10 cellular contexts compared by ENCODE assay signal in the genomic region with DNA sequence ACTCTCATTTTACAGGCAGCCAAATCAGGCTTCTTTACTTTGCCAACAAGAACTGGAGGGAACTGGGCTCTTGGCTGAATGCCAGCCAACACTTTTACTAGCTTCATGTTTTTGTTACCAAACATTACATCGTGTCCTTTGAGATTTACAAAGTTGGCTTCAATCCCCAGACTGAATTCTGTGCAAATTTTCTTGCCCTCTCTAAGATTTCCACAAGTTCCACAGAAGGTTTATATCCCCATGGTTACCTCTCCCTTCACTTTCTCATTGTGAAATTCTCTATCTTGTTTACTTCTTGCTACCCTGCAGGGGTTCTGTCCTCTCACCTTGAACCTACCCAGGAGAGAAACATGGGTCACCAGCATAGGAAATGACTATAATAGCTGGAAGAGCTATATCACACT. TPM values are rescaled to one million over a fixed set of nuclear protein-coding genes. Genes with fewer than 3 reads are reported as not detected.
DNase-seq lines count a peak whose midpoint lies in the region; ATAC-seq and TF ChIP-seq lines count a peak whose summit lies in the region.
"Had no signal": no experiment of that assay in that cellular context is flagged by ENCODE, and none has a peak within 500 bp of the region (broad histone marks: within the 10 kb centered on the region; RNA-seq: fewer than 3 reads in every experiment).

No MANE protein-coding gene starts in this region.

- H3K27ac ChIP-seq in HCT116 (ENCODE audit: low read depth, low read length) (no peak overlapping the region), right atrium auricular region (no peak overlapping the region)

- BruUV-seq in HCT116 (replicated peaks; lab: Mats Ljungman, UMichigan) = no TSS peak

- POLR2A ChIA-PET in HCT116 (lab: Charles Lee) = no interaction called here

- no peak for TF ChIP-seq RAD21 in HCT116 (IDR thresholded peaks at IDR 0.05; ENCODE audit: low read depth)

- CTCF ChIA-PET in HCT116 (lab: Charles Lee) = no interaction called here

- H3K36me3 ChIP-seq in HCT116 (ENCODE audit: control insufficient read depth in 1 of 2, insufficient read depth in 2 of 2, low read length in 2 of 2) = no peaks in the 10 kb centered on the region
- no peaks in the 10 kb centered on the region for H3K36me3 ChIP-seq in adipocyte (ENCODE audit: control insufficient read depth, insufficient read depth, low read length, severe bottlenecking)
- H3K36me3 ChIP-seq in right atrium auricular region = no peaks in the 10 kb centered on the region

- H3K9ac ChIP-seq in HCT116 (ENCODE audit: low read length) (no peak overlapping the region), adipocyte (ENCODE audit: low read length) (peak overlapping the region; percentile 3)

- H3K4me3 ChIP-seq in HCT116 (replicated peaks in 1 of 2; ENCODE audit: low read depth in 1 of 2, low read length in 2 of 2) (no peak overlapping the region), adipocyte (ENCODE audit: low read length) (peak overlapping the region; percentile 41), right atrium auricular region (no peak overlapping the region)

- H3K36me3 Mint-ChIP-seq in activated naive CD8-positive, alpha-beta T cell treated with anti-CD3 and anti-CD28 coated beads for 36 hours = no peaks in the 10 kb centered on the region
- H3K36me3 Mint-ChIP-seq in activated T-cell treated with anti-CD3 and anti-CD28 coated beads, Interleukin-2, amount 50 U/mL, for 24 hours (ENCODE audit: low read depth) = no peaks in the 10 kb centered on the region
- H3K36me3 Mint-ChIP-seq: type B pancreatic cell had no signal

- H3K9me3 Mint-ChIP-seq in activated naive CD8-positive, alpha-beta T cell treated with anti-CD3 and anti-CD28 coated beads for 36 hours = no peaks in the 10 kb centered on the region
- H3K9me3 Mint-ChIP-seq in activated T-cell treated with anti-CD3 and anti-CD28 coated beads, Interleukin-2, amount 50 U/mL, for 24 hours = no peaks in the 10 kb centered on the region
- H3K9me3 Mint-ChIP-seq: type B pancreatic cell had no signal

- RAD21 ChIA-PET in HCT116 (lab: Charles Lee; ENCODE audit: low non-redundant PET in 1 of 2, low total read pairs in 2 of 2, uncharacterized antibody in 2 of 2, unreplicated experiment in 2 of 2) = no interaction called here

- no peak for ATAC-seq in HCT116
- peak; percentile 81 for ATAC-seq in sciatic nerve
- ATAC-seq in HG03280 (IDR thresholded peaks at IDR 0.05; ENCODE audit: unreplicated experiment) = no peak

- H3K27me3 Mint-ChIP-seq in activated naive CD8-positive, alpha-beta T cell treated with anti-CD3 and anti-CD28 coated beads for 36 hours = peaks cover 17% of the 10 kb centered on the region
- peaks cover 21% of the 10 kb centered on the region for H3K27me3 Mint-ChIP-seq in activated T-cell treated with anti-CD3 and anti-CD28 coated beads, Interleukin-2, amount 50 U/mL, for 24 hours

- TF ChIP-seq POLR2A in HCT116 (IDR thresholded peaks at IDR 0.05; ENCODE audit: borderline replicate concordance, extremely low read depth, insufficient read depth, insufficient read length) = no peak

- no peaks in the 10 kb centered on the region for H3K27me3 ChIP-seq in HCT116 (ENCODE audit: insufficient read depth, low read length)
- H3K27me3 ChIP-seq in adipocyte (replicated peaks; ENCODE audit: control insufficient read depth, insufficient read depth, low read length) = no peaks in the 10 kb centered on the region
- H3K27me3 ChIP-seq in right atrium auricular region = no peaks in the 10 kb centered on the region

- no peak overlapping the region for H3K4me3 Mint-ChIP-seq in activated naive CD8-positive, alpha-beta T cell treated with anti-CD3 and anti-CD28 coated beads for 36 hours
- H3K4me3 Mint-ChIP-seq in activated T-cell treated with anti-CD3 and anti-CD28 coated beads, Interleukin-2, amount 50 U/mL, for 24 hours = no peak overlapping the region
- H3K4me3 Mint-ChIP-seq: type B pancreatic cell had no signal

- DNase-seq in HCT116 (ENCODE audit: low read depth, low spot score) (no peak), adipocyte (ENCODE audit: low read depth) (peak; percentile 85), right atrium auricular region (ENCODE audit: low spot score) (peak; percentile 93), sciatic nerve (ENCODE audit: low spot score) (peak; percentile 82)
- no peak for DNase-seq in activated naive CD8-positive, alpha-beta T cell treated with anti-CD3 and anti-CD28 coated beads for 36 hours
- DNase-seq in activated CD8-positive, alpha-beta memory T cell treated with anti-CD3 and anti-CD28 coated beads for 24 hours = no peak
- DNase-seq in activated T-cell treated with anti-CD3 and anti-CD28 coated beads, Interleukin-2, amount 50 U/mL, for 24 hours = no peak
- DNase-seq: GDM1 had no signal

- H3K9me3 ChIP-seq in HCT116 (ENCODE audit: control insufficient read depth in 1 of 2, insufficient read depth in 1 of 2, low read depth in 1 of 2, low read length in 2 of 2) = no peaks in the 10 kb centered on the region
- H3K9me3 ChIP-seq in adipocyte (ENCODE audit: control insufficient read depth, low read length) = no peaks in the 10 kb centered on the region
- no peaks in the 10 kb centered on the region for H3K9me3 ChIP-seq in right atrium auricular region

- no peaks in the 10 kb centered on the region for H4K20me1 ChIP-seq in HCT116 (ENCODE audit: insufficient read depth)

- intact Hi-C loops in HCT116 (cut with micrococcal nuclease) (no loop called here), sciatic nerve (cut with DNase I) (no loop called here)

- H3K27ac Mint-ChIP-seq in activated naive CD8-positive, alpha-beta T cell treated with anti-CD3 and anti-CD28 coated beads for 36 hours = no peak overlapping the region
- H3K27ac Mint-ChIP-seq in activated T-cell treated with anti-CD3 and anti-CD28 coated beads, Interleukin-2, amount 50 U/mL, for 24 hours = no peak overlapping the region
- H3K27ac Mint-ChIP-seq: type B pancreatic cell had no signal

- no peak overlapping the region for H3K4me2 ChIP-seq in HCT116 (ENCODE audit: low read length)

- H2AFZ ChIP-seq in HCT116 (ENCODE audit: low read depth, low read length, poor library complexity, severe bottlenecking) = peak overlapping the region; percentile 29

- no peaks in the 10 kb centered on the region for H3K4me1 Mint-ChIP-seq in activated naive CD8-positive, alpha-beta T cell treated with anti-CD3 and anti-CD28 coated beads for 36 hours
- H3K4me1 Mint-ChIP-seq in activated T-cell treated with anti-CD3 and anti-CD28 coated beads, Interleukin-2, amount 50 U/mL, for 24 hours (ENCODE audit: low read depth) = no peaks in the 10 kb centered on the region

- H3K79me2 ChIP-seq in HCT116 (ENCODE audit: insufficient read depth, low read length) = no peaks in the 10 kb centered on the region

- no peaks in the 10 kb centered on the region for H3K4me1 ChIP-seq in HCT116 (ENCODE audit: control insufficient read depth in 1 of 2, insufficient read depth in 2 of 2, low read length in 2 of 2)
- peaks cover 38% of the 10 kb centered on the region for H3K4me1 ChIP-seq in adipocyte (ENCODE audit: control insufficient read depth, insufficient read depth, low read length)
- H3K4me1 ChIP-seq in right atrium auricular region = peaks cover 0 to 11% of the 10 kb centered on the region in 2 donors

- H3K9me2 ChIP-seq in HCT116 (ENCODE audit: insufficient read depth) = no peaks in the 10 kb centered on the region

- no peak for TF ChIP-seq CTCF in HCT116 (IDR thresholded peaks at IDR 0.05 in 2 of 3, conservative IDR thresholded peaks at IDR 0.05 in 1 of 3; ENCODE audit: borderline replicate concordance in 1 of 3, insufficient read depth in 1 of 3, low read depth in 2 of 3, low read length in 2 of 3)
- TF ChIP-seq CTCF in right atrium auricular region (IDR thresholded peaks at IDR 0.05) = no peak

TF ChIP-seq in HCT116, 20 proteins besides CTCF, POLR2A, EP300 and RAD21:
- no peak for TF ChIP-seq YY1 (IDR thresholded peaks at IDR 0.05; ENCODE audit: extremely low read depth, insufficient replicate concordance, low read depth, low read length)
- TF ChIP-seq JUND (IDR thresholded peaks at IDR 0.05) = no peak
- no peak for TF ChIP-seq EGR1 (IDR thresholded peaks at IDR 0.05; ENCODE audit: low read depth)
- TF ChIP-seq ZFX (IDR thresholded peaks at IDR 0.05) = no peak
- no peak for TF ChIP-seq ELF1 (IDR thresholded peaks at IDR 0.05; ENCODE audit: borderline replicate concordance, low read depth)
- TF ChIP-seq, protein P1, sequence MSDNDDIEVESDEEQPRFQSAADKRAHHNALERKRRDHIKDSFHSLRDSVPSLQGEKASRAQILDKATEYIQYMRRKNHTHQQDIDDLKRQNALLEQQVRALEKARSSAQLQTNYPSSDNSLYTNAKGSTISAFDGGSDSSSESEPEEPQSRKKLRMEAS (IDR thresholded peaks at IDR 0.05) = no peak
- no peak for TF ChIP-seq SRF (IDR thresholded peaks at IDR 0.05; ENCODE audit: low read depth)
- no peak for TF ChIP-seq ZNF274 (IDR thresholded peaks at IDR 0.05; ENCODE audit: low read depth, low read length)

RNA-seq across cellular contexts. Expression of a gene that starts 37.6 kb away (rescaled TPM):
- total RNA-seq in HCT116 (2021; ENCODE audit: unreplicated experiment) (15.8 TPM), right atrium auricular region (10 to 100 TPM in 1 of 2 donors, 1 to 10 TPM in 1; 7.3 to 45.5 TPM), sciatic nerve (58.5 TPM)
- 3.5 and 4.3 TPM in 2 replicates for polyA plus RNA-seq in HCT116 (2012)
- 1 to 10 TPM; 2.2 to 2.8 TPM for total RNA-seq in activated naive CD8-positive, alpha-beta T cell treated with anti-CD3 and anti-CD28 coated beads for 36 hours

Comparison
In these comparisons a context has a peak if more than half of its experiments do, and no peak if none do; other contexts are left out.
1. DNase-seq: peak in adipocyte (single experiment), right atrium auricular region (single experiment) and sciatic nerve (single experiment); none in HCT116 (single experiment), activated naive CD8-positive, alpha-beta T cell treated with anti-CD3 and anti-CD28 coated beads for 36 hours (single experiment), activated CD8-positive, alpha-beta memory T cell treated with anti-CD3 and anti-CD28 coated beads for 24 hours (single experiment) and activated T-cell treated with anti-CD3 and anti-CD28 coated beads, Interleukin-2, amount 50 U/mL, for 24 hours (single experiment).